24 cellular contexts compared by ENCODE assay signal in the genomic region with DNA sequence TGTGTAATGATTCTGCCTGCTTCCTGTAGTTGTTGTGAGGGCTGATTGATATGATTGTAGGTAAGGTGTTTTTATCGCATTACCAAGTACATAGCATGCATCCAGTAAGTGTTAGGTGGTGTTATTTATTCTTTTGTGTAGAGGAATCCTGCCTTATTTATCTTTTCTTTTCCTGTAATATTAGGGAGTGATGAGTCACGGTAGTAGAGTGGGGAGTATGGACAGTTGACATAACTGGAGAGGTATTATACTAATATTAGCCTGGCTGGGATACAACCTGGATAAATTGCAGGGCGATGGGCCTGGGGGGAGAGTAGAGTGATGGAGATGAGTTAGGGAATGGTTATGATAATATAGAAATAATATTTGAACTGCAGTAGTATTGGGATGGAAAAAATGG. TPM values are rescaled to one million over a fixed set of nuclear protein-coding genes. Genes with fewer than 3 reads are reported as not detected.
A peak's percentile ranks its signal among the peaks of the same experiment; 100 is the strongest.
DNase-seq lines count a peak whose midpoint lies in the region; ATAC-seq, FAIRE-seq and TF ChIP-seq lines count a peak whose summit lies in the region.
"Had no signal": no experiment of that assay in that cellular context is flagged by ENCODE, and none has a peak within 500 bp of the region (broad histone marks: within the 10 kb centered on the region; RNA-seq: fewer than 3 reads in every experiment).

No MANE protein-coding gene starts in this region.

- H3F3A ChIP-seq in PC-3 (ENCODE audit: low read length, unreplicated experiment) = no peaks in the 10 kb centered on the region

- CTCF ChIA-PET in PC-3 (lab: Charles Lee) = no interaction called here
- CTCF ChIA-PET in endothelial cell of umbilical vein (lab: Charles Lee) = interaction anchor here (1.0 kb wide), 1 partner anchor 10 kb away, joined by 4 read pairs; a partner anchor contains a TSS

- 63% methylated on average over 3 of the region's 3 CpGs for WGBS in mesenchymal stem cell
- 87 to 95% methylated on average over 3 of the region's 3 CpGs for WGBS in testis, 2 donors

- H3K23ac ChIP-seq in mesenchymal stem cell (ENCODE audit: low read length in 2 of 2) = no peak overlapping the region

- H3K36me3 ChIP-seq in PC-3 (ENCODE audit: low read depth, low read length) (no peaks in the 10 kb centered on the region), endothelial cell of umbilical vein (ENCODE audit: control insufficient read depth in 2 of 2, extremely low read depth in 1 of 2, insufficient read depth in 2 of 2, low read length in 2 of 2) (no peaks in the 10 kb centered on the region), mesenchymal stem cell (ENCODE audit: control insufficient read depth in 1 of 2, insufficient read depth in 2 of 2, low read depth in 1 of 2, low read length in 2 of 2) (no peaks in the 10 kb centered on the region), testis (ENCODE audit: low read depth, missing control alignments) (no peaks in the 10 kb centered on the region)
- H3K36me3 ChIP-seq: BE2C had no signal

- no peak overlapping the region for H3K9ac ChIP-seq in PC-3 (ENCODE audit: low read length)
- no peak overlapping the region for H3K9ac ChIP-seq in endothelial cell of umbilical vein (replicated peaks; ENCODE audit: extremely low read depth, insufficient read depth, low read length)
- no peak overlapping the region for H3K9ac ChIP-seq in mesenchymal stem cell (ENCODE audit: low read length)

- H3K4me3 ChIP-seq in PC-3 (ENCODE audit: low read length) = no peak overlapping the region
- H3K4me3 ChIP-seq in endothelial cell of umbilical vein (replicated peaks in 1 of 3; ENCODE audit: insufficient read depth in 1 of 3, low read depth in 1 of 3, low read length in 3 of 3) = no peak overlapping the region
- no peak overlapping the region for H3K4me3 ChIP-seq in mesenchymal stem cell (ENCODE audit: insufficient read depth in 1 of 2, low read depth in 1 of 2, low read length in 2 of 2)
- no peak overlapping the region for H3K4me3 ChIP-seq in testis

- H3K9me1 ChIP-seq in endothelial cell of umbilical vein (replicated peaks; ENCODE audit: control insufficient read depth, extremely low read depth, insufficient read depth, low read length) = no peaks in the 10 kb centered on the region

- TF ChIP-seq POLR2A in H54 (IDR thresholded peaks at IDR 0.05; ENCODE audit: low read depth, low read length) = no peak
- TF ChIP-seq POLR2A in endothelial cell of umbilical vein (IDR thresholded peaks at IDR 0.05; ENCODE audit: low read depth, low read length) = no peak
- no peak for TF ChIP-seq POLR2A in testis (IDR thresholded peaks at IDR 0.05)

- DNase-seq in H54 (ENCODE audit: insufficient read length, low spot score) (no peak), PC-3 (peak; percentile 7), endothelial cell of umbilical vein (ENCODE audit: low read depth, low spot score) (no peak), mesenchymal stem cell (peak; percentile 21), NCI-H510A (lab: John Stamatoyannopoulos, UW) (no peak), testis (no peak)
- no peak for DNase-seq in activated CD8-positive, alpha-beta memory T cell treated with anti-CD3 and anti-CD28 coated beads, Interleukin-2, amount 50 U/mL, for 4 hours
- DNase-seq: ACHN; BE2C; C1 segment of cervical spinal cord; CD4-positive, CD25-positive, alpha-beta regulatory T cell; CD8-positive, alpha-beta memory T cell; COR-L47; DMS 273 treated with DMSO at 0.1 percent for 48 hours; DMS79; GDM1; H7; HFFc6; KG1 had no signal

- H2BK120ac ChIP-seq in mesenchymal stem cell (ENCODE audit: low read depth, low read length) = no peak overlapping the region

- no peak overlapping the region for H3K18ac ChIP-seq in mesenchymal stem cell (ENCODE audit: low read depth in 1 of 2, low read length in 2 of 2)

- no peak overlapping the region for H3K27ac ChIP-seq in PC-3 (ENCODE audit: low read length)
- no peak overlapping the region for H3K27ac ChIP-seq in endothelial cell of umbilical vein (ENCODE audit: insufficient read depth, low read depth, low read length)
- no peak overlapping the region for H3K27ac ChIP-seq in mesenchymal stem cell (ENCODE audit: low read length, poor library complexity, severe bottlenecking)
- H3K27ac ChIP-seq in testis = no peak overlapping the region

- dilution Hi-C loops in endothelial cell of umbilical vein (cut with MboI; ENCODE audit: extremely low pct_ligation_motif_present, low sequenced_read_pairs) = no loop called here

- H3K4ac ChIP-seq in mesenchymal stem cell (ENCODE audit: low read depth in 1 of 2, low read length in 2 of 2) = no peak overlapping the region

- no TSS peak for BruUV-seq in PC-3 (replicated peaks; lab: Mats Ljungman, UMichigan)
- BruUV-seq in endothelial cell of umbilical vein (replicated peaks; lab: Mats Ljungman, UMichigan) = no TSS peak

- POLR2A ChIA-PET in PC-3 (lab: Charles Lee; ENCODE audit: unreplicated experiment) = no interaction called here
- POLR2A ChIA-PET in endothelial cell of umbilical vein (lab: Charles Lee) = no interaction called here

- H3K79me2 ChIP-seq in PC-3 (ENCODE audit: low read length) = no peaks in the 10 kb centered on the region
- H3K79me2 ChIP-seq in endothelial cell of umbilical vein (ENCODE audit: control insufficient read depth, insufficient read depth, low read length) = no peaks in the 10 kb centered on the region

- H4K91ac ChIP-seq in mesenchymal stem cell (ENCODE audit: low read length) = no peak overlapping the region

- H3K79me1 ChIP-seq in mesenchymal stem cell (replicated peaks; ENCODE audit: low read length, poor library complexity, severe bottlenecking) = peaks cover 11% of the 10 kb centered on the region

- no peak overlapping the region for H2BK12ac ChIP-seq in mesenchymal stem cell (ENCODE audit: low read length in 2 of 2)

- H3K27me3 ChIP-seq in PC-3 (ENCODE audit: low read length) = no peaks in the 10 kb centered on the region
- peaks cover 0 to 3% of the 10 kb centered on the region in 2 experiments for H3K27me3 ChIP-seq in endothelial cell of umbilical vein (ENCODE audit: control insufficient read depth in 2 of 2, insufficient read depth in 2 of 2, low read length in 2 of 2)
- H3K27me3 ChIP-seq in mesenchymal stem cell (ENCODE audit: control insufficient read depth in 1 of 2, insufficient read depth in 1 of 2, low read length in 2 of 2) = no peaks in the 10 kb centered on the region
- no peaks in the 10 kb centered on the region for H3K27me3 ChIP-seq in testis
- H3K27me3 ChIP-seq: BE2C had no signal

- H3K9me3 ChIP-seq in PC-3 (ENCODE audit: low read length) (no peaks in the 10 kb centered on the region), endothelial cell of umbilical vein (replicated peaks; ENCODE audit: control insufficient read depth, insufficient read depth, low read length) (no peaks in the 10 kb centered on the region), mesenchymal stem cell (ENCODE audit: control insufficient read depth, low read length) (no peaks in the 10 kb centered on the region), testis (no peaks in the 10 kb centered on the region)
- H3K9me3 ChIP-seq: BE2C had no signal

- H3K9me2 ChIP-seq in PC-3 (replicated peaks; ENCODE audit: low read length) = no peaks in the 10 kb centered on the region

- intact Hi-C loops in PC-3 (cut with micrococcal nuclease) = no loop called here
- intact Hi-C loops in endothelial cell of umbilical vein (cut with micrococcal nuclease) = no loop called here
- intact Hi-C loops in testis (cut with DNase I; ENCODE audit: low total_unique reads) = no loop called here

- ATAC-seq in PC-3 (peak; percentile 49; the same call in 1 of the 2 replicates), HG02840 (IDR thresholded peaks at IDR 0.05; ENCODE audit: low FRiP score, unreplicated experiment) (no peak)
- ATAC-seq: HCT116 had no signal

- no peak overlapping the region for H3K14ac ChIP-seq in mesenchymal stem cell (ENCODE audit: low read length in 2 of 2)

- no peak overlapping the region for H2AK5ac ChIP-seq in mesenchymal stem cell (ENCODE audit: low read length, severe bottlenecking)

- H2BK15ac ChIP-seq in mesenchymal stem cell (ENCODE audit: low read depth, poor library complexity, severe bottlenecking) = no peak overlapping the region

- TF ChIP-seq CTCF in PC-3 (conservative IDR thresholded peaks at IDR 0.05; ENCODE audit: low read depth, low read length) = no peak
- TF ChIP-seq CTCF in endothelial cell of umbilical vein (IDR thresholded peaks at IDR 0.05; ENCODE audit: extremely low read depth in 1 of 2, insufficient read depth in 1 of 2, low read depth in 1 of 2, low read length in 2 of 2) = no peak
- TF ChIP-seq CTCF in testis (IDR thresholded peaks at IDR 0.05) = no peak

- H4K8ac ChIP-seq in mesenchymal stem cell (ENCODE audit: low read length) = no peak overlapping the region

- no peak overlapping the region for H2AFZ ChIP-seq in PC-3 (ENCODE audit: low read length)
- H2AFZ ChIP-seq in endothelial cell of umbilical vein (ENCODE audit: low read depth, low read length) = no peak overlapping the region
- H2AFZ ChIP-seq in mesenchymal stem cell (ENCODE audit: low read depth, low read length) = no peak overlapping the region

- H2BK5ac ChIP-seq in mesenchymal stem cell (ENCODE audit: low read depth, low read length, poor library complexity, severe bottlenecking) = no peak overlapping the region

- H3K4me1 ChIP-seq in PC-3 (ENCODE audit: insufficient read depth, low read length) (no peaks in the 10 kb centered on the region), endothelial cell of umbilical vein (ENCODE audit: control insufficient read depth, extremely low read depth, insufficient read depth, low read length) (no peaks in the 10 kb centered on the region), mesenchymal stem cell (ENCODE audit: control insufficient read depth, insufficient read depth, low read depth, low read length) (no peaks in the 10 kb centered on the region), testis (no peaks in the 10 kb centered on the region)
- H3K4me1 ChIP-seq: BE2C had no signal

- no peak overlapping the region for H3K4me2 ChIP-seq in PC-3 (ENCODE audit: low read length)
- no peak overlapping the region for H3K4me2 ChIP-seq in endothelial cell of umbilical vein (ENCODE audit: insufficient read depth, low read length)
- H3K4me2 ChIP-seq in mesenchymal stem cell (ENCODE audit: low read length, poor library complexity, severe bottlenecking) = no peak overlapping the region

- FAIRE-seq in H54 (lab: Jason Lieb, UNC) (peak; percentile 33), endothelial cell of umbilical vein (lab: Jason Lieb, UNC) (no peak)
- FAIRE-seq: GM12892, GM18507, GM19239 had no signal

- H4K20me1 ChIP-seq in PC-3 (ENCODE audit: low read length) = no peaks in the 10 kb centered on the region
- no peaks in the 10 kb centered on the region for H4K20me1 ChIP-seq in endothelial cell of umbilical vein (replicated peaks; ENCODE audit: control insufficient read depth, extremely low read depth, insufficient read depth, low read length)

RNA-seq across cellular contexts. Expression of a gene that starts 9.8 kb away (rescaled TPM):
- 2.8 and 4.8 TPM in 2 replicates for total RNA-seq in PC-3 (2014; rRNA removed)
- 2.4 and 3.9 TPM in 2 replicates for total RNA-seq in endothelial cell of umbilical vein
- 1.2 and 1.6 TPM in 2 replicates for polyA plus RNA-seq in endothelial cell of umbilical vein
- 0.59 and 1.1 TPM in 2 replicates for polyA plus RNA-seq in endothelial cell of umbilical vein (2011; cell fraction: cytosol; rRNA removed)
- 4.0 and 5.1 TPM in 2 replicates for polyA plus RNA-seq in endothelial cell of umbilical vein (2011; cell fraction: nucleus; rRNA removed)
- polyA plus RNA-seq in endothelial cell of umbilical vein (2012) = 2.1 and 3.9 TPM in 2 replicates
- 5.9 and 7.3 TPM in 2 replicates for polyA minus RNA-seq in endothelial cell of umbilical vein
- not detected for polyA minus RNA-seq in endothelial cell of umbilical vein (2011; cell fraction: cytosol; rRNA and poly(A)+ RNA removed)
- polyA minus RNA-seq in endothelial cell of umbilical vein (2011; cell fraction: nucleus; rRNA and poly(A)+ RNA removed) = 9.9 and 12.6 TPM in 2 replicates
- 6.1 TPM for polyA plus RNA-seq in mesenchymal stem cell (2013, experiment 1 of 2)
- 6.0 TPM for polyA plus RNA-seq in mesenchymal stem cell (2013, experiment 2 of 2)
- 10 to 100 TPM; 24.9 to 36.2 TPM for total RNA-seq in testis
- polyA plus RNA-seq in testis (ENCODE audit: insufficient read depth, low read depth, low replicate concordance) = 20.0 TPM
- total RNA-seq: HFFc6 had no signal
- polyA plus RNA-seq: CD4-positive, CD25-positive, alpha-beta regulatory T cell; CD8-positive, alpha-beta memory T cell had no signal

Comparison
In these comparisons a context has a peak if more than half of its experiments do, and no peak if none do; other contexts are left out.
1. DNase-seq: peak in PC-3 (single experiment) and mesenchymal stem cell (single experiment); none in H54 (single experiment), endothelial cell of umbilical vein (single experiment), activated CD8-positive, alpha-beta memory T cell treated with anti-CD3 and anti-CD28 coated beads, Interleukin-2, amount 50 U/mL, for 4 hours (single experiment), NCI-H510A (single experiment) and testis (single experiment).